ENCODE assay signal across 9 cellular contexts in the genomic region with DNA sequence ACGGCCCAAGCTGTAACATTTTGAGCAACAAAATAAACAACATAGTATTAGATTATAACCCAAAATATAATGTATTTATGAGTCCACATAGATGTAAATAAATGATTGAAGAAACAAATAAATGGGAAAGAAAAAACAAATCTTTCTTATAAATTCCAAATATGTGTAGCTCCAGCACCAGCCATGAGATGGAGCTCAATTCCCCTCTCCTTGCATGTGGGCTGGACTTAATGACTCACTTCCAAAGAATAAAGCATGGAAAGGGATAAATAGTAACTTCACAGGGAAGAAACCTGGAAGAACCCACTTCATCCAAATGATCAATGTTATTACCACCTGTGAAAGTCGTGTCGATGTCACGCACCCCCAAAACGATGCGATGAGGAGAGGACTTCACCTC.
DNase-seq lines count a peak whose midpoint lies in the region; ATAC-seq and TF ChIP-seq lines count a peak whose summit lies in the region.
"Had no signal": no experiment of that assay in that cellular context is flagged by ENCODE, and none has a peak within 500 bp of the region (broad histone marks: within the 10 kb centered on the region; RNA-seq: fewer than 3 reads in every experiment).

No MANE protein-coding gene starts in this region.

- TF ChIP-seq CTCF in chondrocyte (IDR thresholded peaks at IDR 0.05) (peak; percentile 60), CD14-positive monocyte (IDR thresholded peaks at IDR 0.05) (no peak)

- H3K36me3 Mint-ChIP-seq in chondrocyte (ENCODE audit: low read depth) (no peaks in the 10 kb centered on the region), CD14-positive monocyte (no peaks in the 10 kb centered on the region)
- H3K36me3 Mint-ChIP-seq in stimulated activated naive B cell treated with anti-CD40 and anti-IgM and Interleukin-4, amounts not matched to agents 10 μg/mL and 1 μg/mL and 100 μg/mL, for 72 hours = no peaks in the 10 kb centered on the region

- H3K4me1 Mint-ChIP-seq in chondrocyte (ENCODE audit: low read depth) = no peaks in the 10 kb centered on the region
- peaks cover 7 to 13% of the 10 kb centered on the region in 2 donors for H3K4me1 Mint-ChIP-seq in stimulated activated naive B cell treated with anti-CD40 and anti-IgM and Interleukin-4, amounts not matched to agents 10 μg/mL and 1 μg/mL and 100 μg/mL, for 72 hours
- peaks cover 6% of the 10 kb centered on the region for H3K4me1 Mint-ChIP-seq in CD14-positive monocyte

- H3K4me3 Mint-ChIP-seq in chondrocyte (ENCODE audit: unreplicated experiment) (no peak overlapping the region), CD14-positive monocyte (no peak overlapping the region)
- H3K4me3 Mint-ChIP-seq in stimulated activated naive B cell treated with anti-CD40 and anti-IgM and Interleukin-4, amounts not matched to agents 10 μg/mL and 1 μg/mL and 100 μg/mL, for 72 hours = no peak overlapping the region

- H3K27ac Mint-ChIP-seq in chondrocyte (ENCODE audit: unreplicated experiment) (no peak overlapping the region), CD14-positive monocyte (no peak overlapping the region)
- H3K27ac Mint-ChIP-seq in stimulated activated naive B cell treated with anti-CD40 and anti-IgM and Interleukin-4, amounts not matched to agents 10 μg/mL and 1 μg/mL and 100 μg/mL, for 72 hours = no peak overlapping the region

- peak; percentile 63 for DNase-seq in EH (ENCODE audit: low read depth)
- peak; percentile 5 for DNase-seq in NCI-H146 (lab: John Stamatoyannopoulos, UW)
- no peak for DNase-seq in chondrocyte (ENCODE audit: low spot score)
- DNase-seq in myocyte (ENCODE audit: low read depth) = peak; percentile 23
- no peak for DNase-seq in stimulated activated naive B cell treated with anti-CD40 and anti-IgM and Interleukin-4, amounts not matched to agents 10 μg/mL and 1 μg/mL and 100 μg/mL, for 72 hours
- no peak for DNase-seq in islet precursor cell
- DNase-seq in CD14-positive monocyte (ENCODE audit: low spot score) = no peak
- DNase-seq: activated T-cell treated with anti-CD3 and anti-CD28 coated beads, Interleukin-2, amount 50 U/mL, for 1 hour had no signal

- H3K27me3 Mint-ChIP-seq in chondrocyte (ENCODE audit: low read depth) (peaks cover 1% of the 10 kb centered on the region), CD14-positive monocyte (ENCODE audit: low read depth in 3 of 3) (peaks cover 0 to 6% (median 1%) of the 10 kb centered on the region in 3 donors)
- peaks cover 4 to 7% of the 10 kb centered on the region in 2 donors for H3K27me3 Mint-ChIP-seq in stimulated activated naive B cell treated with anti-CD40 and anti-IgM and Interleukin-4, amounts not matched to agents 10 μg/mL and 1 μg/mL and 100 μg/mL, for 72 hours

- intact Hi-C loops in CD14-positive monocyte (cut with micrococcal nuclease) = no loop called here

- H3K9me3 Mint-ChIP-seq in chondrocyte (ENCODE audit: low read depth) = no peaks in the 10 kb centered on the region
- H3K9me3 Mint-ChIP-seq in stimulated activated naive B cell treated with anti-CD40 and anti-IgM and Interleukin-4, amounts not matched to agents 10 μg/mL and 1 μg/mL and 100 μg/mL, for 72 hours = no peaks in the 10 kb centered on the region
- H3K9me3 Mint-ChIP-seq in CD14-positive monocyte = peaks cover 0 to 2% (median 0%) of the 10 kb centered on the region in 7 donors

- ATAC-seq in stimulated activated naive B cell treated with anti-CD40 and anti-IgM and Interleukin-4, amounts not matched to agents 10 μg/mL and 1 μg/mL and 100 μg/mL, for 72 hours (replicated peaks) = no peak
- ATAC-seq in HG03095 (IDR thresholded peaks at IDR 0.05; ENCODE audit: unreplicated experiment) = no peak

Comparison
In these comparisons a context has a peak if more than half of its experiments do, and no peak if none do; other contexts are left out.
1. DNase-seq: peak in EH (single experiment), NCI-H146 (single experiment) and myocyte (single experiment); none in chondrocyte (single experiment), stimulated activated naive B cell treated with anti-CD40 and anti-IgM and Interleukin-4, amounts not matched to agents 10 μg/mL and 1 μg/mL and 100 μg/mL, for 72 hours (single experiment), islet precursor cell (single experiment) and CD14-positive monocyte (single experiment).